ENCODE assay signal across 17 cellular contexts in genomic region chr5:178425621-178426068, GRCh38.
"Had no signal": no experiment of that assay in that cellular context is flagged by ENCODE, and none has a peak within 500 bp of the region (broad histone marks: within the 10 kb centered on the region; RNA-seq: fewer than 3 reads in every experiment).

No MANE protein-coding gene starts in this region.

- H3K27me3 Mint-ChIP-seq: activated B cell treated with CpG ODN at 0.5 μM for 24 hours; activated CD4-positive, alpha-beta T cell treated with anti-CD3 and anti-CD28 coated beads, Interleukin-2, amount 10 ng/mL, durations not matched to agents 7 days and 5 days; stimulated activated naive CD8-positive, alpha-beta T cell treated with anti-CD3 and anti-CD28 coated beads, Interleukin-15, Interleukin-2, amounts not matched to agents 100 ng/mL and 50 ng/mL, for 24 hours had no signal

- H3K36me3 Mint-ChIP-seq: activated naive CD4-positive, alpha-beta T cell treated with anti-CD3 and anti-CD28 coated beads, Interleukin-2, amount 50 U/mL, for 72 hours; natural killer cell; T-cell had no signal

- H3K36me3 ChIP-seq: adrenal gland, esophagus squamous epithelium, right atrium auricular region, transverse colon had no signal

- H3K9me3 Mint-ChIP-seq: activated B cell treated with CpG ODN at 0.5 μM for 24 hours; activated CD4-positive, alpha-beta T cell treated with anti-CD3 and anti-CD28 coated beads, Interleukin-2, amount 10 ng/mL, durations not matched to agents 7 days and 5 days; activated naive CD4-positive, alpha-beta T cell treated with anti-CD3 and anti-CD28 coated beads, Interleukin-2, amount 50 U/mL, for 72 hours; natural killer cell; stimulated activated naive CD8-positive, alpha-beta T cell treated with anti-CD3 and anti-CD28 coated beads, Interleukin-15, Interleukin-2, amounts not matched to agents 100 ng/mL and 50 ng/mL, for 24 hours; T-cell had no signal

- H3K4me1 Mint-ChIP-seq: activated B cell treated with CpG ODN at 0.5 μM for 24 hours; activated CD4-positive, alpha-beta T cell treated with anti-CD3 and anti-CD28 coated beads, Interleukin-2, amount 10 ng/mL, durations not matched to agents 7 days and 5 days; natural killer cell; T-cell had no signal

- H3K27me3 ChIP-seq: adrenal gland, right atrium auricular region, transverse colon had no signal

- H3K9me3 ChIP-seq: adrenal gland, esophagus squamous epithelium, right atrium auricular region, transverse colon had no signal

- H3K27ac ChIP-seq: adrenal gland, esophagus squamous epithelium, right atrium auricular region, SK-N-MC, transverse colon had no signal

- ATAC-seq: activated CD8-positive, alpha-beta T cell treated with anti-CD3 and anti-CD28 coated beads, Interleukin-2, amount 10 ng/mL, durations not matched to agents 7 days and 5 days; activated naive CD4-positive, alpha-beta T cell treated with anti-CD3 and anti-CD28 coated beads, Interleukin-2, amount 50 U/mL, for 72 hours; natural killer cell; T-cell had no signal

- H3K4me3 ChIP-seq: adrenal gland, esophagus squamous epithelium, right atrium auricular region, SK-N-MC, transverse colon had no signal

- H3K4me3 Mint-ChIP-seq: activated B cell treated with CpG ODN at 0.5 μM for 24 hours; activated CD4-positive, alpha-beta T cell treated with anti-CD3 and anti-CD28 coated beads, Interleukin-2, amount 10 ng/mL, durations not matched to agents 7 days and 5 days; activated CD8-positive, alpha-beta T cell treated with anti-CD3 and anti-CD28 coated beads, Interleukin-2, amount 10 ng/mL, durations not matched to agents 7 days and 5 days; natural killer cell; stimulated activated naive CD8-positive, alpha-beta T cell treated with anti-CD3 and anti-CD28 coated beads, Interleukin-15, Interleukin-2, amounts not matched to agents 100 ng/mL and 50 ng/mL, for 24 hours; T-cell had no signal

- DNase-seq: activated B cell treated with CpG ODN at 0.5 μM for 24 hours; activated CD4-positive, alpha-beta T cell treated with anti-CD3 and anti-CD28 coated beads, Interleukin-2, amount 10 ng/mL, durations not matched to agents 7 days and 5 days; activated CD8-positive, alpha-beta T cell treated with anti-CD3 and anti-CD28 coated beads, Interleukin-2, amount 10 ng/mL, durations not matched to agents 7 days and 5 days; activated gamma-delta T cell treated with Interleukin-2 at 50 U/mL for 16 hours; cerebellar nuclear complex; effector CD4-positive, alpha-beta T cell; esophagus squamous epithelium; natural killer cell; occipital lobe; transverse colon had no signal

- H3K4me1 ChIP-seq: adrenal gland, transverse colon had no signal

- H3K27ac Mint-ChIP-seq: activated B cell treated with CpG ODN at 0.5 μM for 24 hours; activated CD4-positive, alpha-beta T cell treated with anti-CD3 and anti-CD28 coated beads, Interleukin-2, amount 10 ng/mL, durations not matched to agents 7 days and 5 days; activated CD8-positive, alpha-beta T cell treated with anti-CD3 and anti-CD28 coated beads, Interleukin-2, amount 10 ng/mL, durations not matched to agents 7 days and 5 days; activated naive CD4-positive, alpha-beta T cell treated with anti-CD3 and anti-CD28 coated beads, Interleukin-2, amount 50 U/mL, for 72 hours; natural killer cell; progenitor cell of endocrine pancreas; stimulated activated naive CD8-positive, alpha-beta T cell treated with anti-CD3 and anti-CD28 coated beads, Interleukin-15, Interleukin-2, amounts not matched to agents 100 ng/mL and 50 ng/mL, for 24 hours; T-cell had no signal
